ENCODE assay signal across 15 cellular contexts in genomic region chr12:15669256-15669948, GRCh38.
"Had no signal": no experiment of that assay in that cellular context is flagged by ENCODE, and none has a peak within 500 bp of the region (broad histone marks: within the 10 kb centered on the region; RNA-seq: fewer than 3 reads in every experiment).

No MANE protein-coding gene starts in this region.

- H3K9me3 ChIP-seq: body of pancreas, ovary, stomach, thoracic aorta had no signal

- H3K27me3 ChIP-seq: body of pancreas, ovary, stomach had no signal

- H3K36me3 ChIP-seq: ovary, thoracic aorta had no signal

- H3K4me3 ChIP-seq: body of pancreas, ovary, stomach, thoracic aorta had no signal

- H3K27ac ChIP-seq: body of pancreas, stomach had no signal

- DNase-seq: activated CD4-positive, alpha-beta T cell treated with anti-CD3 and anti-CD28 coated beads for 1 hour; activated CD4-positive, alpha-beta T cell treated with anti-CD3 and anti-CD28 coated beads, Interleukin-2, amount 50 U/mL, for 48 hours; activated CD8-positive, alpha-beta memory T cell treated with anti-CD3 and anti-CD28 coated beads, Interleukin-2, amount 10 ng/mL, durations not matched to agents 7 days and 5 days; activated naive CD4-positive, alpha-beta T cell treated with anti-CD3 and anti-CD28 coated beads, Interleukin-2, amount 10 ng/mL, durations not matched to agents 7 days and 5 days; activated T-cell treated with anti-CD3 and anti-CD28 coated beads, Interleukin-2, amount 50 U/mL, for 24 hours; body of pancreas; central memory CD4-positive, alpha-beta T cell; cortex of kidney; effector memory CD4-positive, alpha-beta T cell; ovary; stimulated activated CD4-positive, alpha-beta T cell treated with anti-CD3 and anti-CD28 coated beads, Interleukin-2, amount 100 ng/mL, for 24 hours; stomach; T-helper 1 cell; T1000 had no signal

- H3K4me1 ChIP-seq: body of pancreas had no signal
